In genomic region chr1:1619917-1620361, GRCh38 we compare ENCODE assay signal across 1 cellular context.
A peak's percentile ranks its signal among the peaks of the same experiment; 100 is the strongest.
TF ChIP-seq lines count a peak whose summit lies in the region.

No MANE protein-coding gene starts in this region.

TF ChIP-seq in H1, 55 proteins besides CTCF, POLR2A, EP300 and RAD21:
- TF ChIP-seq MAFK (IDR thresholded peaks at IDR 0.05; ENCODE audit: low read depth, low read length) = no peak
- TF ChIP-seq GABPA (IDR thresholded peaks at IDR 0.05; ENCODE audit: borderline replicate concordance, insufficient read depth, low read length) = peak; percentile 79; the same call in 1 of the 2 replicates
- no peak for TF ChIP-seq TCF12 (IDR thresholded peaks at IDR 0.05; ENCODE audit: low read depth, low read length)
- TF ChIP-seq CREB1 (IDR thresholded peaks at IDR 0.05) = 0 out of 2 replicates have a peak, but pooled peaks have one; percentile 17
- TF ChIP-seq KDM5A (IDR thresholded peaks at IDR 0.05; ENCODE audit: low read length) = no peak
- peak; percentile 27; the same call in 1 of the 2 replicates for TF ChIP-seq MAX (IDR thresholded peaks at IDR 0.05)
